ENCODE assay signal across 1 cellular context in genomic region chr2:127400897-127401756, GRCh38.
TF ChIP-seq lines count a peak whose summit lies in the region.

No MANE protein-coding gene starts in this region.

TF ChIP-seq in Ishikawa, 13 proteins besides CTCF, POLR2A, EP300 and RAD21 (continued from another document):
- TF ChIP-seq, protein P1, sequence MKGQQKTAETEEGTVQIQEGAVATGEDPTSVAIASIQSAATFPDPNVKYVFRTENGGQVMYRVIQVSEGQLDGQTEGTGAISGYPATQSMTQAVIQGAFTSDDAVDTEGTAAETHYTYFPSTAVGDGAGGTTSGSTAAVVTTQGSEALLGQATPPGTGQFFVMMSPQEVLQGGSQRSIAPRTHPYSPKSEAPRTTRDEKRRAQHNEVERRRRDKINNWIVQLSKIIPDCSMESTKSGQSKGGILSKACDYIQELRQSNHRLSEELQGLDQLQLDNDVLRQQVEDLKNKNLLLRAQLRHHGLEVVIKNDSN (IDR thresholded peaks at IDR 0.05): no peak
